17 cellular contexts compared by ENCODE assay signal in genomic region chr7:87128883-87129282, GRCh38. TPM values are rescaled to one million over a fixed set of nuclear protein-coding genes. Genes with fewer than 3 reads are reported as not detected.
DNase-seq lines count a peak whose midpoint lies in the region; ATAC-seq and TF ChIP-seq lines count a peak whose summit lies in the region.
"Had no signal": no experiment of that assay in that cellular context is flagged by ENCODE, and none has a peak within 500 bp of the region (broad histone marks: within the 10 kb centered on the region; RNA-seq: fewer than 3 reads in every experiment).

No MANE protein-coding gene starts in this region.

- H3K4me1 Mint-ChIP-seq in naive thymus-derived CD4-positive, alpha-beta T cell = peaks cover 0 to 3% (median 0%) of the 10 kb centered on the region in 7 donors

- peaks cover 4% of the 10 kb centered on the region for H3K27me3 ChIP-seq in foreskin keratinocyte
- no peaks in the 10 kb centered on the region for H3K27me3 ChIP-seq in naive thymus-derived CD4-positive, alpha-beta T cell (ENCODE audit: control insufficient read depth in 2 of 2, insufficient read depth in 2 of 2, low read length in 2 of 2)
- H3K27me3 ChIP-seq: adrenal gland had no signal

- POLR2A ChIA-PET in naive thymus-derived CD4-positive, alpha-beta T cell (lab: Charles Lee) = interaction anchor here (0.9 kb wide), 1 partner anchor 20 kb away, joined by 3 read pairs; no protein-coding TSS in a partner anchor
- POLR2A ChIA-PET in GM10248 (lab: Yijun Ruan, JAX) = no interaction called here

- H3K9me3 Mint-ChIP-seq in naive thymus-derived CD4-positive, alpha-beta T cell = no peaks in the 10 kb centered on the region

- CTCF ChIA-PET in naive thymus-derived CD4-positive, alpha-beta T cell (lab: Charles Lee) = no interaction called here
- CTCF ChIA-PET in GM10248 (lab: Yijun Ruan, JAX) = interaction anchor here (0.8 to 5.7 kb wide), 12 partner anchors 14 to 205 kb away, joined by 3 to 52 read pairs (median 3); partner anchors contain the start of gene ELAPOR2

- ATAC-seq in foreskin keratinocyte = peak; percentile 42
- ATAC-seq in naive thymus-derived CD4-positive, alpha-beta T cell = no peak
- ATAC-seq in GM21423 (IDR thresholded peaks at IDR 0.05; ENCODE audit: unreplicated experiment) = no peak
- ATAC-seq: activated CD8-positive, alpha-beta T cell treated with anti-CD3 and anti-CD28 coated beads, Interleukin-2, amount 10 ng/mL, durations not matched to agents 7 days and 5 days; left cardiac atrium had no signal

- H3K27ac ChIP-seq in foreskin keratinocyte = no peak overlapping the region
- no peak overlapping the region for H3K27ac ChIP-seq in naive thymus-derived CD4-positive, alpha-beta T cell (ENCODE audit: low read depth, low read length)
- H3K27ac ChIP-seq: adrenal gland, epithelial cell of prostate had no signal

- no peaks in the 10 kb centered on the region for H3K36me3 Mint-ChIP-seq in naive thymus-derived CD4-positive, alpha-beta T cell
- H3K36me3 Mint-ChIP-seq: CD4-positive, CD25-positive, alpha-beta regulatory T cell had no signal

- H3K4me3 ChIP-seq in naive thymus-derived CD4-positive, alpha-beta T cell (ENCODE audit: low read length) = no peak overlapping the region
- H3K4me3 ChIP-seq: adrenal gland had no signal

- H3K27ac Mint-ChIP-seq in naive thymus-derived CD4-positive, alpha-beta T cell = no peak overlapping the region
- H3K27ac Mint-ChIP-seq: activated CD8-positive, alpha-beta T cell treated with anti-CD3 and anti-CD28 coated beads, Interleukin-2, amount 10 ng/mL, durations not matched to agents 7 days and 5 days had no signal

- intact Hi-C loops in naive thymus-derived CD4-positive, alpha-beta T cell (cut with micrococcal nuclease) = no loop called here

- peak in 2 of 3 experiments; percentile 32 to 80 for DNase-seq in NCI-H1417 (lab: John Stamatoyannopoulos, UW)
- DNase-seq in NCI-H1417 treated with DMSO at 0.1 percent for 48 hours (lab: John Stamatoyannopoulos, UW) = no peak
- peak; percentile 61 for DNase-seq in NCI-H82 treated with DMSO at 0.1 percent for 48 hours (lab: John Stamatoyannopoulos, UW; ENCODE audit: unreplicated experiment)
- DNase-seq in foreskin keratinocyte = peak in 1 of 2 donors; percentile 20
- DNase-seq in putamen (ENCODE audit: low spot score) = peak; percentile 18
- DNase-seq in naive thymus-derived CD4-positive, alpha-beta T cell = no peak
- no peak for DNase-seq in GM10248 (ENCODE audit: extremely low spot score)
- DNase-seq: 8988T; activated CD8-positive, alpha-beta T cell treated with anti-CD3 and anti-CD28 coated beads, Interleukin-2, amount 10 ng/mL, durations not matched to agents 7 days and 5 days; adrenal gland; CD4-positive, CD25-positive, alpha-beta regulatory T cell; glutamatergic neuron; left cardiac atrium; NCI-H2171; OCI-M1 had no signal

- TF ChIP-seq CTCF in foreskin keratinocyte (conservative IDR thresholded peaks at IDR 0.05) (no peak), GM10248 (IDR thresholded peaks at IDR 0.05; ENCODE audit: control extremely low read depth, extremely low read depth, low read depth, missing control alignments) (no peak)

- no peak overlapping the region for H3K4me3 Mint-ChIP-seq in naive thymus-derived CD4-positive, alpha-beta T cell
- H3K4me3 Mint-ChIP-seq: activated CD8-positive, alpha-beta T cell treated with anti-CD3 and anti-CD28 coated beads, Interleukin-2, amount 10 ng/mL, durations not matched to agents 7 days and 5 days; CD4-positive, CD25-positive, alpha-beta regulatory T cell had no signal

- H3K27me3 Mint-ChIP-seq in naive thymus-derived CD4-positive, alpha-beta T cell = peaks cover 0 to 8% (median 4%) of the 10 kb centered on the region in 5 donors

- H3K36me3 ChIP-seq in naive thymus-derived CD4-positive, alpha-beta T cell (ENCODE audit: control insufficient read depth in 2 of 3, insufficient read depth in 3 of 3, low read length in 3 of 3) = no peaks in the 10 kb centered on the region
- H3K36me3 ChIP-seq: adrenal gland had no signal

- no peaks in the 10 kb centered on the region for H3K9me3 ChIP-seq in naive thymus-derived CD4-positive, alpha-beta T cell (ENCODE audit: control insufficient read depth in 2 of 3, low read length in 3 of 3)
- H3K9me3 ChIP-seq: adrenal gland had no signal

- H3K4me1 ChIP-seq in foreskin keratinocyte = no peaks in the 10 kb centered on the region
- H3K4me1 ChIP-seq in naive thymus-derived CD4-positive, alpha-beta T cell (ENCODE audit: control insufficient read depth in 2 of 2, insufficient read depth in 2 of 2, low read length in 2 of 2) = no peaks in the 10 kb centered on the region
- H3K4me1 ChIP-seq: adrenal gland had no signal

RNA-seq across cellular contexts. Expression of gene DMTF1, which starts 23.4 kb away (rescaled TPM):
- total RNA-seq in foreskin keratinocyte = 33.4 and 37.4 TPM in 2 replicates
- polyA plus RNA-seq in foreskin keratinocyte = 8.7 and 9.3 TPM in 2 replicates
- total RNA-seq in naive thymus-derived CD4-positive, alpha-beta T cell = 100 to 1,000 TPM; 118 to 159 (median 131) TPM
- polyA plus RNA-seq in naive thymus-derived CD4-positive, alpha-beta T cell = 10 to 100 TPM; 33.9 to 36.2 TPM

Comparison
In these comparisons a context has a peak if more than half of its experiments do, and no peak if none do; other contexts are left out.
1. DNase-seq: peak in NCI-H1417 (2 of 3), NCI-H82 treated with DMSO at 0.1 percent for 48 hours (single experiment) and putamen (single experiment); none in NCI-H1417 treated with DMSO at 0.1 percent for 48 hours (single experiment), naive thymus-derived CD4-positive, alpha-beta T cell (0 of 9) and GM10248 (single experiment).